11 cellular contexts compared by ENCODE assay signal in genomic region chr16:53912155-53912554, GRCh38.
DNase-seq lines count a peak whose midpoint lies in the region; ATAC-seq and TF ChIP-seq lines count a peak whose summit lies in the region.
"Had no signal": no experiment of that assay in that cellular context is flagged by ENCODE, and none has a peak within 500 bp of the region (broad histone marks: within the 10 kb centered on the region; RNA-seq: fewer than 3 reads in every experiment).

No MANE protein-coding gene starts in this region.

- H4K20me1 ChIP-seq in BLaER1, result peaks cover 39% of the 10 kb centered on the region; the same call in 1 of the 2 replicates

- H3K9me3 ChIP-seq in BLaER1 (no peaks in the 10 kb centered on the region), RWPE2 (ENCODE audit: severe bottlenecking) (no peaks in the 10 kb centered on the region)
- H3K9me3 ChIP-seq: HAP-1 had no signal

- H3K9ac ChIP-seq in BLaER1, result no peak overlapping the region

- H3K27me3 ChIP-seq in BLaER1, result no peaks in the 10 kb centered on the region
- H3K27me3 ChIP-seq in RWPE2 (ENCODE audit: insufficient read depth, poor library complexity, severe bottlenecking), result no peaks in the 10 kb centered on the region

- H3K4me1 ChIP-seq in BLaER1 (peaks cover 39% of the 10 kb centered on the region), RWPE2 (ENCODE audit: insufficient read depth, poor library complexity, severe bottlenecking) (peaks cover 26% of the 10 kb centered on the region)

- H3K4me3 ChIP-seq in BLaER1 (no peak overlapping the region), RWPE2 (ENCODE audit: severe bottlenecking) (no peak overlapping the region)
- H3K4me3 ChIP-seq: HAP-1 had no signal

- DNase-seq in RWPE2 (ENCODE audit: low spot score), result no peak
- peak; percentile 28 for DNase-seq in effector CD4-positive, alpha-beta T cell
- DNase-seq in NCI-H1417 treated with DMSO at 0.1 percent for 48 hours (lab: John Stamatoyannopoulos, UW), result no peak
- DNase-seq in DMS 273 (lab: John Stamatoyannopoulos, UW; ENCODE audit: unreplicated experiment), result no peak
- no peak for DNase-seq in cortex of kidney (lab: John Stamatoyannopoulos, UW)
- DNase-seq: EL, NCI-H1930 had no signal

- no peaks in the 10 kb centered on the region; the same call in 1 of the 2 replicates for H3K36me3 ChIP-seq in BLaER1
- H3K36me3 ChIP-seq in RWPE2 (ENCODE audit: low read depth), result no peaks in the 10 kb centered on the region
- H3K36me3 ChIP-seq: HAP-1 had no signal

- peak; percentile 60 for ATAC-seq in GM18909 (IDR thresholded peaks at IDR 0.05; ENCODE audit: poor library complexity, unreplicated experiment)
- ATAC-seq in RWPE2 (ENCODE audit: low read depth), result peak; percentile 94
- ATAC-seq in HG02970 (IDR thresholded peaks at IDR 0.05; ENCODE audit: low FRiP score, unreplicated experiment), result no peak

- H3K27ac ChIP-seq in BLaER1 (no peak overlapping the region), RWPE2 (ENCODE audit: poor library complexity, severe bottlenecking) (peak overlapping the region; percentile 38)

- H3K4me2 ChIP-seq in BLaER1, result peak overlapping the region; percentile 72

- no peak for TF ChIP-seq CTCF in RWPE2 (IDR thresholded peaks at IDR 0.05; ENCODE audit: poor library complexity, severe bottlenecking)
